In the genomic region with DNA sequence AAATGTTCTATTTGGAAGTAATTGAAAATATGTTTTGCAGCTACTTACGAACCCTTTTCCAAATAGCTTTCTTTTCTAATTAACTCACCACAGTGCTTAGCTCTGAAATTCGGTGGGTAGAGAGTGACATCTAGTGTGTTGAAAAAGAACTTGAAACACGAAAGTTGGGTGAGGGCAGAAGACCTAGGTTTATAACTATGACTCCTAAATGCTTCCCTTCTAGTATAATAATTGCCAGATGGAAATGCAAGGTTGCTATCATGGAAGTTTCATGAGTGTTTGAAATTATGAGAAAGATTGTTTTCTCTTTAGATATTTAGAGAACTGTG, we compare ENCODE assay signal across 9 cellular contexts.
DNase-seq lines count a peak whose midpoint lies in the region; ATAC-seq and TF ChIP-seq lines count a peak whose summit lies in the region.
"Had no signal": no experiment of that assay in that cellular context is flagged by ENCODE, and none has a peak within 500 bp of the region (broad histone marks: within the 10 kb centered on the region; RNA-seq: fewer than 3 reads in every experiment).

No MANE protein-coding gene starts in this region.

- H3K36me3 Mint-ChIP-seq in activated naive CD8-positive, alpha-beta T cell treated with anti-CD3 and anti-CD28 coated beads, Interleukin-2, amount 50 U/mL, for 24 hours (ENCODE audit: low read depth): no peaks in the 10 kb centered on the region

- DNase-seq in DMS153 treated with DMSO at 0.1 percent for 48 hours (lab: John Stamatoyannopoulos, UW; ENCODE audit: unreplicated experiment) (peak; percentile 56), NCI-H1105 treated with DMSO at 0.1 percent for 48 hours (lab: John Stamatoyannopoulos, UW) (peak; percentile 65), WERI-Rb-1 (no peak), hepatocyte (ENCODE audit: low spot score) (peak; percentile 52), tibial artery (no peak)
- no peak for DNase-seq in activated naive CD8-positive, alpha-beta T cell treated with anti-CD3 and anti-CD28 coated beads, Interleukin-2, amount 50 U/mL, for 24 hours

- TF ChIP-seq CTCF in WERI-Rb-1 (IDR thresholded peaks at IDR 0.05; ENCODE audit: low read depth, low read length): peak; percentile 46
- peak; percentile 68 for TF ChIP-seq CTCF in hepatocyte (IDR thresholded peaks at IDR 0.05; ENCODE audit: poor library complexity)
- TF ChIP-seq CTCF in tibial artery (IDR thresholded peaks at IDR 0.05): peak; percentile 42 to 49

- WGBS in hepatocyte (ENCODE audit: low lambda C conversion rate, missing lambda C conversion rate): 1% methylated on average over 3 of the region's 3 CpGs

- H3K4me3 ChIP-seq in WERI-Rb-1 (ENCODE audit: low read depth, low read length) (no peak overlapping the region), hepatocyte (no peak overlapping the region), tibial artery (no peak overlapping the region)

- ATAC-seq in GM21423 (IDR thresholded peaks at IDR 0.05; ENCODE audit: unreplicated experiment) (peak; percentile 68), HG03045 (IDR thresholded peaks at IDR 0.05; ENCODE audit: unreplicated experiment) (no peak)
- ATAC-seq in activated naive CD8-positive, alpha-beta T cell treated with anti-CD3 and anti-CD28 coated beads, Interleukin-2, amount 50 U/mL, for 24 hours: no peak

- no peak overlapping the region for H3K4me3 Mint-ChIP-seq in activated naive CD8-positive, alpha-beta T cell treated with anti-CD3 and anti-CD28 coated beads, Interleukin-2, amount 50 U/mL, for 24 hours
- H3K4me3 Mint-ChIP-seq: T-helper 1 cell treated with Interleukin-12 subunit alpha and Interleukin-12 subunit beta and Interleukin-4 antibody, amounts not matched to agents 30 μg/mL and 1 μg/mL, for 36 hours had no signal

- H3K4me2 ChIP-seq in hepatocyte: peak overlapping the region; percentile 67

- H3K27ac ChIP-seq in WERI-Rb-1 (no peak overlapping the region), hepatocyte (peak overlapping the region; percentile 28), tibial artery (no peak overlapping the region)

- peaks cover 2% of the 10 kb centered on the region for H3K27me3 Mint-ChIP-seq in activated naive CD8-positive, alpha-beta T cell treated with anti-CD3 and anti-CD28 coated beads, Interleukin-2, amount 50 U/mL, for 24 hours

- no peaks in the 10 kb centered on the region for H3K36me3 ChIP-seq in WERI-Rb-1
- no peaks in the 10 kb centered on the region for H3K36me3 ChIP-seq in hepatocyte (replicated peaks; ENCODE audit: insufficient read depth, low read depth)
- H3K36me3 ChIP-seq in tibial artery: no peaks in the 10 kb centered on the region

- H3K79me2 ChIP-seq in hepatocyte: no peaks in the 10 kb centered on the region

- no peaks in the 10 kb centered on the region for H3K9me2 ChIP-seq in hepatocyte (replicated peaks; ENCODE audit: insufficient read depth)

- H3K4me1 Mint-ChIP-seq in activated naive CD8-positive, alpha-beta T cell treated with anti-CD3 and anti-CD28 coated beads, Interleukin-2, amount 50 U/mL, for 24 hours: no peaks in the 10 kb centered on the region

- H3K4me1 ChIP-seq in hepatocyte (ENCODE audit: insufficient read depth) (peaks cover 6% of the 10 kb centered on the region), tibial artery (no peaks in the 10 kb centered on the region)

- H3K9me3 Mint-ChIP-seq in activated naive CD8-positive, alpha-beta T cell treated with anti-CD3 and anti-CD28 coated beads, Interleukin-2, amount 50 U/mL, for 24 hours: no peaks in the 10 kb centered on the region
- H3K9me3 Mint-ChIP-seq: T-helper 1 cell treated with Interleukin-12 subunit alpha and Interleukin-12 subunit beta and Interleukin-4 antibody, amounts not matched to agents 30 μg/mL and 1 μg/mL, for 36 hours had no signal

- H3K27ac Mint-ChIP-seq in activated naive CD8-positive, alpha-beta T cell treated with anti-CD3 and anti-CD28 coated beads, Interleukin-2, amount 50 U/mL, for 24 hours: no peak overlapping the region
- H3K27ac Mint-ChIP-seq: T-helper 1 cell treated with Interleukin-12 subunit alpha and Interleukin-12 subunit beta and Interleukin-4 antibody, amounts not matched to agents 30 μg/mL and 1 μg/mL, for 36 hours had no signal

- peak overlapping the region; percentile 21 for H2AFZ ChIP-seq in hepatocyte

- no peaks in the 10 kb centered on the region for H3K9me3 ChIP-seq in WERI-Rb-1 (ENCODE audit: severe bottlenecking)
- no peaks in the 10 kb centered on the region for H3K9me3 ChIP-seq in hepatocyte (ENCODE audit: low read depth)
- H3K9me3 ChIP-seq in tibial artery: no peaks in the 10 kb centered on the region

- intact Hi-C loops in tibial artery (cut with DNase I; ENCODE audit: low total_unique reads): no loop called here

- H3K27me3 ChIP-seq in WERI-Rb-1 (ENCODE audit: insufficient read depth, low read depth, severe bottlenecking): no peaks in the 10 kb centered on the region
- H3K27me3 ChIP-seq in hepatocyte: no peaks in the 10 kb centered on the region
- H3K27me3 ChIP-seq in tibial artery: no peaks in the 10 kb centered on the region

- no peaks in the 10 kb centered on the region for H4K20me1 ChIP-seq in hepatocyte (ENCODE audit: insufficient read depth, poor library complexity, severe bottlenecking)

Comparison
In these comparisons a context has a peak if more than half of its experiments do, and no peak if none do; other contexts are left out.
1. DNase-seq: peak in DMS153 treated with DMSO at 0.1 percent for 48 hours (single experiment), NCI-H1105 treated with DMSO at 0.1 percent for 48 hours (single experiment) and hepatocyte (single experiment); none in WERI-Rb-1 (single experiment), tibial artery (0 of 2) and activated naive CD8-positive, alpha-beta T cell treated with anti-CD3 and anti-CD28 coated beads, Interleukin-2, amount 50 U/mL, for 24 hours (single experiment).
2. Peak in every context shown above with its lines, with median percentiles within 50 percentile points of each other: CTCF ChIP-seq.